Comparison of ENCODE assay signal across 9 cellular contexts in the genomic region with DNA sequence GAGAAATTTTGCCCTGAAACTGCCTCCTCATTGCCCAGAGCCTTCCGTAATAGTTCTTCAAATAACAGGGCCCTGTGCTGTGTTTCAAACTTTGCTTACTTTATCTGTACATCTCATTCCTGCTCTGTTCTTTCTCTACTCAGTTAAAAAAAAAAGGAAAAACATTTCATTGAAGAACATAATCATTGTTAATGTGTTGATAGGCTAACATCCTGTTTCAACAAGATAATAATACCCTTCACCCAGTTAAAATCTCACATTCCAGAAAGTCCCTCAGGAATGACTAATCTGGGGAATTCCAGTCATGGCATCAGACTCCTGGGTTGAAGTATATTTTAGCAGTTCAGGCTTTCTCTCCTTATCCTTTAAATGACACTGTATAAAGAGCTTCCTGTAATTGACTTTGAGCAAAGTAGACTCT. TPM values are rescaled to one million over a fixed set of nuclear protein-coding genes. Genes with fewer than 3 reads are reported as not detected.
A peak's percentile ranks its signal among the peaks of the same experiment; 100 is the strongest.
DNase-seq lines count a peak whose midpoint lies in the region; ATAC-seq and TF ChIP-seq lines count a peak whose summit lies in the region.
"Had no signal": no experiment of that assay in that cellular context is flagged by ENCODE, and none has a peak within 500 bp of the region (broad histone marks: within the 10 kb centered on the region; RNA-seq: fewer than 3 reads in every experiment).

No MANE protein-coding gene starts in this region.

- H3K23ac ChIP-seq in IMR-90 (ENCODE audit: low read depth, low read length) (peak overlapping the region; percentile 41; the same call in 1 of the 2 replicates), mesendoderm (ENCODE audit: low read length) (no peak overlapping the region)

- DNase-seq in AG08395 (ENCODE audit: low spot score) (peak; percentile 63), IMR-90 (peak; percentile 93), coronary artery (ENCODE audit: low spot score) (no peak), mesendoderm (peak; percentile 95), CD14-positive monocyte (ENCODE audit: low spot score) (no peak), NCI-H2029 treated with DMSO at 0.1 percent for 48 hours (lab: John Stamatoyannopoulos, UW) (no peak)
- DNase-seq in activated CD8-positive, alpha-beta T cell treated with anti-CD3 and anti-CD28 coated beads, Interleukin-2, amount 10 ng/mL, durations not matched to agents 7 days and 5 days = no peak

- H2BK120ac ChIP-seq in IMR-90 (ENCODE audit: low read depth, low read length) = peak overlapping the region; percentile 81
- no peak overlapping the region for H2BK120ac ChIP-seq in mesendoderm (ENCODE audit: low read depth, low read length)

- H4K20me1 ChIP-seq in IMR-90 (ENCODE audit: insufficient read depth, low read length) = no peaks in the 10 kb centered on the region

- H4K5ac ChIP-seq in IMR-90 (ENCODE audit: low read depth, low read length) (no peak overlapping the region), mesendoderm (ENCODE audit: low read length) (no peak overlapping the region)

- in situ Hi-C loops in IMR-90 (cut with MboI; ENCODE audit: low sequenced_read_pairs) = no loop called here

- peaks cover 3% of the 10 kb centered on the region; the same call in 1 of the 2 replicates for H3K9me1 ChIP-seq in IMR-90 (ENCODE audit: insufficient read depth, low read length)

- H3K4ac ChIP-seq in IMR-90 (ENCODE audit: low read depth, low read length) = peak overlapping the region; percentile 41; the same call in 1 of the 2 replicates
- H3K4ac ChIP-seq in mesendoderm (ENCODE audit: low read depth, low read length) = no peak overlapping the region

- TF ChIP-seq CTCF in IMR-90 (conservative IDR thresholded peaks at IDR 0.05; ENCODE audit: low read depth, low read length) (no peak), coronary artery (IDR thresholded peaks at IDR 0.05) (no peak), CD14-positive monocyte (IDR thresholded peaks at IDR 0.05) (no peak)

- no peak overlapping the region for H3K27ac Mint-ChIP-seq in CD14-positive monocyte
- no peak overlapping the region for H3K27ac Mint-ChIP-seq in activated CD8-positive, alpha-beta T cell treated with anti-CD3 and anti-CD28 coated beads, Interleukin-2, amount 10 ng/mL, durations not matched to agents 7 days and 5 days

- H3K4me3 Mint-ChIP-seq in CD14-positive monocyte = no peak overlapping the region
- H3K4me3 Mint-ChIP-seq in activated CD8-positive, alpha-beta T cell treated with anti-CD3 and anti-CD28 coated beads, Interleukin-2, amount 10 ng/mL, durations not matched to agents 7 days and 5 days = no peak overlapping the region

- H2BK20ac ChIP-seq in IMR-90 (ENCODE audit: low read depth, low read length) = peak overlapping the region; percentile 70; the same call in 1 of the 2 replicates

- no peaks in the 10 kb centered on the region for H3K79me2 ChIP-seq in mesendoderm (ENCODE audit: control insufficient read depth, insufficient read depth, low read length)

- H3K4me3 ChIP-seq in IMR-90 (ENCODE audit: insufficient read depth, low read depth, low read length) (no peak overlapping the region; the same call in 1 of the 2 replicates), coronary artery (peak overlapping the region; percentile 16), mesendoderm (ENCODE audit: low read length) (no peak overlapping the region)

- no peaks in the 10 kb centered on the region for H3K36me3 ChIP-seq in IMR-90 (ENCODE audit: control insufficient read depth, insufficient read depth, low read length)
- no peaks in the 10 kb centered on the region for H3K36me3 ChIP-seq in mesendoderm (ENCODE audit: control insufficient read depth, insufficient read depth, low read length)

- peak overlapping the region; percentile 46 for H3K14ac ChIP-seq in IMR-90 (replicated peaks; ENCODE audit: low read depth, low read length)

- POLR2A ChIA-PET in IMR-90 (lab: Charles Lee; ENCODE audit: unreplicated experiment) = interaction anchor here (0.6 kb wide), 1 partner anchor 46 kb away, joined by 5 read pairs; a partner anchor contains a TSS
- POLR2A ChIA-PET in activated CD8-positive, alpha-beta T cell treated with anti-CD3 and anti-CD28 coated beads, Interleukin-2, amount 10 ng/mL, durations not matched to agents 7 days and 5 days (lab: Charles Lee) = no interaction called here

- no CpG with 5 or more reads among the region's 1 CpG for WGBS in IMR-90 (ENCODE audit: extremely low coverage in 2 of 2, insufficient read length in 1 of 2), 2 experiments
- no CpG with 5 or more reads among the region's 1 CpG for WGBS in mesendoderm (ENCODE audit: extremely low coverage, insufficient coverage, low lambda C conversion rate)

- no peak overlapping the region for H2AK9ac ChIP-seq in IMR-90 (replicated peaks; ENCODE audit: low read depth, low read length, poor library complexity)

- H3K9me3 ChIP-seq in IMR-90 (ENCODE audit: control insufficient read depth, insufficient read depth, low read length) = no peaks in the 10 kb centered on the region

- peaks cover 13% of the 10 kb centered on the region for H3K4me1 ChIP-seq in IMR-90 (ENCODE audit: control insufficient read depth, insufficient read depth, low read length)
- peaks cover 1% of the 10 kb centered on the region for H3K4me1 ChIP-seq in mesendoderm (ENCODE audit: control insufficient read depth, low read depth, low read length)

- intact Hi-C loops in IMR-90 (cut with micrococcal nuclease) (loop anchor here (1.0 to 2.0 kb wide), 2 partner anchors 27 to 46 kb away; a partner anchor contains a TSS), CD14-positive monocyte (cut with micrococcal nuclease) (no loop called here)

- peak overlapping the region; percentile 64 for H3K4me2 ChIP-seq in IMR-90 (ENCODE audit: low read depth, low read length)
- no peak overlapping the region for H3K4me2 ChIP-seq in mesendoderm (ENCODE audit: low read length)

- H3K4me1 Mint-ChIP-seq in CD14-positive monocyte = no peaks in the 10 kb centered on the region
- no peaks in the 10 kb centered on the region for H3K4me1 Mint-ChIP-seq in activated CD8-positive, alpha-beta T cell treated with anti-CD3 and anti-CD28 coated beads, Interleukin-2, amount 10 ng/mL, durations not matched to agents 7 days and 5 days (ENCODE audit: low read depth)

- CTCF ChIA-PET in IMR-90 (lab: Yijun Ruan, JAX) = interaction anchor here (0.8 kb wide), 1 partner anchor 8 kb away, joined by 3 read pairs; no protein-coding TSS in a partner anchor
- CTCF ChIA-PET in activated CD8-positive, alpha-beta T cell treated with anti-CD3 and anti-CD28 coated beads, Interleukin-2, amount 10 ng/mL, durations not matched to agents 7 days and 5 days (lab: Charles Lee) = interaction anchor here (0.8 kb wide), 1 partner anchor 97 kb away, joined by 3 read pairs; no protein-coding TSS in a partner anchor

- H3K79me1 ChIP-seq in IMR-90 (ENCODE audit: low read depth in 1 of 2, low read length in 2 of 2) (no peaks in the 10 kb centered on the region), mesendoderm (ENCODE audit: low read length) (no peaks in the 10 kb centered on the region)

- TF ChIP-seq POLR2A in IMR-90 (IDR thresholded peaks at IDR 0.05; ENCODE audit: low read depth, low read length) (peak; percentile 19; the same call in 1 of the 2 replicates), GM18505 (IDR thresholded peaks at IDR 0.05; ENCODE audit: borderline replicate concordance, extremely low read depth, insufficient read depth, insufficient read length) (no peak)

- BruUV-seq in IMR-90 (replicated peaks; lab: Mats Ljungman, UMichigan) = no TSS peak

- H2AK5ac ChIP-seq in IMR-90 (ENCODE audit: low read depth, low read length) = no peak overlapping the region
- H2AK5ac ChIP-seq in mesendoderm (ENCODE audit: low read length) = no peak overlapping the region

- peak overlapping the region; percentile 92 for H2BK5ac ChIP-seq in IMR-90 (ENCODE audit: low read depth, low read length, poor library complexity, severe bottlenecking)
- no peak overlapping the region for H2BK5ac ChIP-seq in mesendoderm (ENCODE audit: low read length)

- H3K56ac ChIP-seq in IMR-90 (ENCODE audit: extremely low read depth, insufficient read depth, low read length) (peak overlapping the region; percentile 55), mesendoderm (ENCODE audit: low read length) (no peak overlapping the region)

- H3K18ac ChIP-seq in IMR-90 (ENCODE audit: low read depth, low read length) (peak overlapping the region; percentile 53; the same call in 1 of the 2 replicates), mesendoderm (ENCODE audit: low read length) (no peak overlapping the region)

- dilution Hi-C loops in IMR-90 (cut with HindIII; ENCODE audit: low sequenced_read_pairs, unreplicated experiment) = no loop called here

- peak; percentile 75 for ATAC-seq in IMR-90 (ENCODE audit: low read depth)
- no peak for ATAC-seq in GM18505 (IDR thresholded peaks at IDR 0.05; ENCODE audit: unreplicated experiment)
- no peak for ATAC-seq in activated CD8-positive, alpha-beta T cell treated with anti-CD3 and anti-CD28 coated beads, Interleukin-2, amount 10 ng/mL, durations not matched to agents 7 days and 5 days
- ATAC-seq: sciatic nerve had no signal

- no peak overlapping the region for H2AFZ ChIP-seq in IMR-90 (replicated peaks; ENCODE audit: low read length, poor library complexity)

- H4K8ac ChIP-seq in IMR-90 (ENCODE audit: low read depth in 2 of 2, low read length in 2 of 2) (peak overlapping the region in 1 of 2 experiments; percentile 38; a peak in 1 of 4 replicates), mesendoderm (ENCODE audit: low read depth, low read length) (no peak overlapping the region)

- peak overlapping the region; percentile 37; the same call in 1 of the 2 replicates for H4K91ac ChIP-seq in IMR-90 (ENCODE audit: insufficient read depth, low read depth, low read length)

- H2BK15ac ChIP-seq in IMR-90 (ENCODE audit: low read depth, low read length) = no peak overlapping the region; the same call in 2 of the 3 replicates
- H2BK15ac ChIP-seq in mesendoderm (replicated peaks; ENCODE audit: low read depth) = no peak overlapping the region

- 0 out of 2 replicates have a peak, but pooled peaks have one; percentile 18 for TF ChIP-seq RAD21 in IMR-90 (IDR thresholded peaks at IDR 0.05; ENCODE audit: low read length)

- peak overlapping the region; percentile 19; the same call in 1 of the 2 replicates for H3K9ac ChIP-seq in IMR-90 (ENCODE audit: low read depth, low read length)
- no peak overlapping the region for H3K9ac ChIP-seq in mesendoderm (ENCODE audit: low read length)

- no peaks in the 10 kb centered on the region for H3K36me3 Mint-ChIP-seq in CD14-positive monocyte
- H3K36me3 Mint-ChIP-seq in activated CD8-positive, alpha-beta T cell treated with anti-CD3 and anti-CD28 coated beads, Interleukin-2, amount 10 ng/mL, durations not matched to agents 7 days and 5 days (ENCODE audit: low read depth) = no peaks in the 10 kb centered on the region

- H3K27me3 ChIP-seq in IMR-90 (ENCODE audit: control insufficient read depth, insufficient read depth, low read length) (no peaks in the 10 kb centered on the region), mesendoderm (ENCODE audit: insufficient read depth, low read length, poor library complexity) (no peaks in the 10 kb centered on the region)

- H3K27me3 Mint-ChIP-seq in CD14-positive monocyte (ENCODE audit: low read depth in 3 of 3) = no peaks in the 10 kb centered on the region
- peaks cover 2% of the 10 kb centered on the region for H3K27me3 Mint-ChIP-seq in activated CD8-positive, alpha-beta T cell treated with anti-CD3 and anti-CD28 coated beads, Interleukin-2, amount 10 ng/mL, durations not matched to agents 7 days and 5 days (ENCODE audit: low read depth)

- peak overlapping the region; percentile 77; the same call in 1 of the 2 replicates for H3K27ac ChIP-seq in IMR-90 (ENCODE audit: insufficient read depth, low read length)
- peak overlapping the region; percentile 21 to 54 for H3K27ac ChIP-seq in coronary artery
- H3K27ac ChIP-seq in mesendoderm (ENCODE audit: low read depth, low read length) = peak overlapping the region; percentile 82

- H3K9me3 Mint-ChIP-seq in CD14-positive monocyte = peaks cover 0 to 4% (median 0%) of the 10 kb centered on the region in 7 donors
- no peaks in the 10 kb centered on the region for H3K9me3 Mint-ChIP-seq in activated CD8-positive, alpha-beta T cell treated with anti-CD3 and anti-CD28 coated beads, Interleukin-2, amount 10 ng/mL, durations not matched to agents 7 days and 5 days (ENCODE audit: insufficient read depth)

RNA-seq across cellular contexts. Expression of a gene that starts 45.6 kb away (rescaled TPM):
- 181 and 204 TPM in 2 replicates for total RNA-seq in IMR-90 (2012; rRNA removed)
- polyA plus RNA-seq in IMR-90 (2012; rRNA removed) (45.8 and 51.4 TPM in 2 replicates), CD14-positive monocyte (1 to 10 TPM; 4.9 to 6.0 TPM)
- 12.4 and 14.0 TPM in 2 replicates for polyA plus RNA-seq in IMR-90 (2012; cell fraction: cytosol; rRNA removed)
- polyA plus RNA-seq in IMR-90 (2012; cell fraction: nucleus; rRNA removed; ENCODE audit: low replicate concordance) = 9.3 and 71.1 TPM in 2 replicates
- polyA plus RNA-seq in mesendoderm (2013, experiment 1 of 2) = 25.0 TPM
- 25.4 TPM for polyA plus RNA-seq in mesendoderm (2013, experiment 2 of 2)
- total RNA-seq in activated CD8-positive, alpha-beta T cell treated with anti-CD3 and anti-CD28 coated beads, Interleukin-2, amount 10 ng/mL, durations not matched to agents 7 days and 5 days = 1 to 10 TPM; 4.9 to 5.6 TPM

RNA-seq across cellular contexts. Expression of a gene that starts 58.2 kb away (rescaled TPM):
- total RNA-seq in IMR-90 (2012; rRNA removed) = 22.9 and 65.0 TPM in 2 replicates
- polyA plus RNA-seq in IMR-90 (2012; rRNA removed) (40.2 and 47.4 TPM in 2 replicates), CD14-positive monocyte (10 to 100 TPM; 40.6 to 52.8 TPM)
- 3.8 and 13.1 TPM in 2 replicates for polyA plus RNA-seq in IMR-90 (2012; cell fraction: cytosol; rRNA removed)
- 4.2 and 41.0 TPM in 2 replicates for polyA plus RNA-seq in IMR-90 (2012; cell fraction: nucleus; rRNA removed; ENCODE audit: low replicate concordance)
- polyA plus RNA-seq in mesendoderm (2013, experiment 1 of 2) = 132 TPM
- polyA plus RNA-seq in mesendoderm (2013, experiment 2 of 2) = 133 TPM
- 10 to 100 TPM; 68.1 to 73.7 TPM for total RNA-seq in activated CD8-positive, alpha-beta T cell treated with anti-CD3 and anti-CD28 coated beads, Interleukin-2, amount 10 ng/mL, durations not matched to agents 7 days and 5 days

Comparison
In these comparisons a context has a peak if more than half of its experiments do, and no peak if none do; other contexts are left out.
1. DNase-seq: peak in AG08395 (single experiment), IMR-90 (single experiment) and mesendoderm (single experiment); none in coronary artery (single experiment), CD14-positive monocyte (single experiment), activated CD8-positive, alpha-beta T cell treated with anti-CD3 and anti-CD28 coated beads, Interleukin-2, amount 10 ng/mL, durations not matched to agents 7 days and 5 days (single experiment) and NCI-H2029 treated with DMSO at 0.1 percent for 48 hours (single experiment).
2. RNA of a gene that starts 45.6 kb away (total RNA-seq): 181 to 204 TPM in IMR-90; 4.9 to 5.6 TPM in activated CD8-positive, alpha-beta T cell treated with anti-CD3 and anti-CD28 coated beads, Interleukin-2, amount 10 ng/mL, durations not matched to agents 7 days and 5 days; every median in the first group is over 10 times any median in the second.
3. Peak in every context shown above with its lines, with median percentiles within 50 percentile points of each other: H3K27ac ChIP-seq.